In genomic region chr12:53046655-53047220, GRCh38 we compare ENCODE assay signal across 8 cellular contexts. TPM values are rescaled to one million over a fixed set of nuclear protein-coding genes. Genes with fewer than 3 reads are reported as not detected.
A peak's percentile ranks its signal among the peaks of the same experiment; 100 is the strongest.
DNase-seq lines count a peak whose midpoint lies in the region; ATAC-seq, FAIRE-seq and TF ChIP-seq lines count a peak whose summit lies in the region.

No MANE protein-coding gene starts in this region.

- H3K4me3 ChIP-seq in keratinocyte (ENCODE audit: control insufficient read depth in 2 of 3, extremely low read depth in 1 of 3, insufficient read depth in 2 of 3, low read depth in 1 of 3, low read length in 3 of 3) (peak overlapping the region; percentile 42 to 87 (median 78)), smooth muscle cell (peak overlapping the region; percentile 78)

- H3K27ac Mint-ChIP-seq in IgD-negative memory B cell, result peak overlapping the region; percentile 89 to 93 (median 89)

- no peaks in the 10 kb centered on the region for H3K9me3 ChIP-seq in keratinocyte (ENCODE audit: control insufficient read depth, low read depth, low read length)
- H3K9me3 ChIP-seq in smooth muscle cell (replicated peaks; ENCODE audit: low read depth), result no peaks in the 10 kb centered on the region

- H3K4me1 ChIP-seq in keratinocyte (ENCODE audit: control insufficient read depth, extremely low read depth, insufficient read depth, low read length) (peaks cover 34% of the 10 kb centered on the region), smooth muscle cell (ENCODE audit: low read depth) (peaks cover 43% of the 10 kb centered on the region)

- dilution Hi-C loops in keratinocyte (cut with MboI; ENCODE audit: extremely low pct_ligation_motif_present, low sequenced_read_pairs), result no loop called here

- H2AFZ ChIP-seq in keratinocyte (ENCODE audit: control insufficient read depth, low read length) (peak overlapping the region; percentile 91), smooth muscle cell (ENCODE audit: low read depth) (peak overlapping the region; percentile 55)

- H3K27me3 ChIP-seq in keratinocyte (ENCODE audit: control insufficient read depth, extremely low read depth, insufficient read depth, low read length) (no peaks in the 10 kb centered on the region), smooth muscle cell (ENCODE audit: low read depth) (no peaks in the 10 kb centered on the region)

- FAIRE-seq in keratinocyte (lab: Jason Lieb, UNC), result no peak

- H4K20me1 ChIP-seq in keratinocyte (ENCODE audit: control insufficient read depth, extremely low read depth, insufficient read depth, low read length) (peaks cover 6% of the 10 kb centered on the region), smooth muscle cell (ENCODE audit: low read depth) (no peaks in the 10 kb centered on the region)

- peaks cover 2% of the 10 kb centered on the region for H3K9me1 ChIP-seq in keratinocyte (ENCODE audit: control insufficient read depth, extremely low read depth, insufficient read depth, low read length)

- no peak for TF ChIP-seq CTCF in keratinocyte (optimal IDR thresholded peaks at IDR 0.05 in 1 of 3, IDR thresholded peaks at IDR 0.05 in 1 of 3, conservative IDR thresholded peaks at IDR 0.05 in 1 of 3; ENCODE audit: extremely low read depth in 1 of 3, insufficient read depth in 2 of 3, low read length in 3 of 3)
- TF ChIP-seq CTCF in smooth muscle cell (IDR thresholded peaks at IDR 0.05; ENCODE audit: borderline replicate concordance, insufficient read depth, poor library complexity, severe bottlenecking), result no peak

- H3K4me3 Mint-ChIP-seq in IgD-negative memory B cell, result peak overlapping the region; percentile 93 to 98 (median 95)

- H3K9ac ChIP-seq in keratinocyte (ENCODE audit: control insufficient read depth, extremely low read depth, insufficient read depth, low read length) (peak overlapping the region; percentile 81), smooth muscle cell (ENCODE audit: low read depth) (peak overlapping the region; percentile 81)

- under 1% methylated on average over 27 of the region's 44 CpGs for WGBS in smooth muscle cell (ENCODE audit: low lambda C conversion rate)

- H3K36me3 ChIP-seq in keratinocyte (ENCODE audit: control insufficient read depth in 2 of 2, extremely low read depth in 1 of 2, insufficient read depth in 2 of 2, low read length in 2 of 2) (no peaks in the 10 kb centered on the region), smooth muscle cell (ENCODE audit: low read depth) (no peaks in the 10 kb centered on the region)

- H3K4me2 ChIP-seq in keratinocyte (ENCODE audit: control insufficient read depth, extremely low read depth, insufficient read depth, low read depth, low read length) (peak overlapping the region; percentile 100), smooth muscle cell (peak overlapping the region; percentile 87)

- no peaks in the 10 kb centered on the region for H3K9me3 Mint-ChIP-seq in IgD-negative memory B cell

- H3K79me2 ChIP-seq in keratinocyte (ENCODE audit: control insufficient read depth, insufficient read depth, low read length) (no peaks in the 10 kb centered on the region), smooth muscle cell (ENCODE audit: low read depth) (peaks cover 6% of the 10 kb centered on the region)

- ATAC-seq in GM21390 (IDR thresholded peaks at IDR 0.05; ENCODE audit: unreplicated experiment), result peak; percentile 36
- no peak for ATAC-seq in HG02884 (IDR thresholded peaks at IDR 0.05; ENCODE audit: unreplicated experiment)

- H3K27ac ChIP-seq in keratinocyte (ENCODE audit: control insufficient read depth, insufficient read depth, low read length) (peak overlapping the region; percentile 66), smooth muscle cell (ENCODE audit: low read depth) (peak overlapping the region; percentile 93)

- peaks cover 0 to 3% (median 2%) of the 10 kb centered on the region in 3 donors for H3K4me1 Mint-ChIP-seq in IgD-negative memory B cell

- H3K36me3 Mint-ChIP-seq in IgD-negative memory B cell, result no peaks in the 10 kb centered on the region

- peaks cover 39% of the 10 kb centered on the region for H3F3A ChIP-seq in smooth muscle cell (ENCODE audit: low read depth)

- H3K27me3 Mint-ChIP-seq in IgD-negative memory B cell, result no peaks in the 10 kb centered on the region

- DNase-seq in CMK (ENCODE audit: low read depth) (peak; percentile 62), T-helper 1 cell (peak in 3 of 5 donors; percentile 45 to 54 (median 53)), cerebellum (ENCODE audit: low spot score) (peak; percentile 32), keratinocyte (ENCODE audit: low read depth, low spot score) (no peak), smooth muscle cell (lab: John Stamatoyannopoulos, UW; ENCODE audit: unreplicated experiment) (peak; percentile 77)

RNA-seq across cellular contexts. Expression of gene TNS2, which starts 3.1 kb away (rescaled TPM):
- not detected for polyA plus RNA-seq in IgD-negative memory B cell
- 26.7 TPM for total RNA-seq in cerebellum
- polyA plus RNA-seq in keratinocyte, result 0.72 to 1.1 TPM (median 0.80 TPM) in 3 replicates
- polyA plus RNA-seq in keratinocyte (2011; ENCODE audit: low read depth), result not detected
- polyA plus RNA-seq in keratinocyte (2011; cell fraction: cytosol; rRNA removed), result 0.63 and 1.3 TPM in 2 replicates
- polyA plus RNA-seq in keratinocyte (2011; cell fraction: nucleus; rRNA removed), result 7.0 and 12.7 TPM in 2 replicates
- polyA plus RNA-seq in keratinocyte (2012; ENCODE audit: low replicate concordance), result 0.89 and 2.3 TPM in 2 replicates
- 1.9 to 7.2 TPM (median 3.0 TPM) in 3 replicates for polyA minus RNA-seq in keratinocyte
- 6.9 TPM for polyA minus RNA-seq in keratinocyte (2011; cell fraction: cytosol; rRNA and poly(A)+ RNA removed)
- 4.9 and 5.1 TPM in 2 replicates for polyA minus RNA-seq in keratinocyte (2011; cell fraction: nucleus; rRNA and poly(A)+ RNA removed)
- 9.3 and 11.4 TPM in 2 replicates for total RNA-seq in smooth muscle cell
- polyA plus RNA-seq in smooth muscle cell, result 17.4 TPM in 2 replicates

RNA-seq across cellular contexts. Expression of gene SPRYD3, which starts 32.5 kb away (rescaled TPM):
- polyA plus RNA-seq in IgD-negative memory B cell (30.4 TPM), keratinocyte (27.5 to 34.2 TPM (median 32.4 TPM) in 3 replicates), smooth muscle cell (43.5 and 57.1 TPM in 2 replicates)
- total RNA-seq in cerebellum (16.0 TPM), smooth muscle cell (20.2 and 23.0 TPM in 2 replicates)
- polyA plus RNA-seq in keratinocyte (2011; ENCODE audit: low read depth), result 15.8 TPM
- 29.2 and 39.1 TPM in 2 replicates for polyA plus RNA-seq in keratinocyte (2011; cell fraction: cytosol; rRNA removed)
- polyA plus RNA-seq in keratinocyte (2011; cell fraction: nucleus; rRNA removed), result 43.5 and 47.9 TPM in 2 replicates
- polyA plus RNA-seq in keratinocyte (2012; ENCODE audit: low replicate concordance), result 24.7 and 33.8 TPM in 2 replicates
- polyA minus RNA-seq in keratinocyte, result 44.3 to 56.4 TPM (median 51.6 TPM) in 3 replicates
- polyA minus RNA-seq in keratinocyte (2011; cell fraction: cytosol; rRNA and poly(A)+ RNA removed), result 38.4 TPM
- polyA minus RNA-seq in keratinocyte (2011; cell fraction: nucleus; rRNA and poly(A)+ RNA removed), result 17.9 and 23.7 TPM in 2 replicates

RNA-seq across cellular contexts. Expression of gene EIF4B, which starts 40.5 kb away (rescaled TPM):
- polyA plus RNA-seq in IgD-negative memory B cell (104 TPM), keratinocyte (323 to 422 TPM (median 378 TPM) in 3 replicates), smooth muscle cell (39.9 and 47.7 TPM in 2 replicates)
- total RNA-seq in cerebellum (410 TPM), smooth muscle cell (241 and 299 TPM in 2 replicates)
- 491 TPM for polyA plus RNA-seq in keratinocyte (2011; ENCODE audit: low read depth)
- 436 and 450 TPM in 2 replicates for polyA plus RNA-seq in keratinocyte (2011; cell fraction: cytosol; rRNA removed)
- 235 and 262 TPM in 2 replicates for polyA plus RNA-seq in keratinocyte (2011; cell fraction: nucleus; rRNA removed)
- 323 and 351 TPM in 2 replicates for polyA plus RNA-seq in keratinocyte (2012; ENCODE audit: low replicate concordance)
- 427 to 700 TPM (median 612 TPM) in 3 replicates for polyA minus RNA-seq in keratinocyte
- polyA minus RNA-seq in keratinocyte (2011; cell fraction: cytosol; rRNA and poly(A)+ RNA removed), result 447 TPM
- polyA minus RNA-seq in keratinocyte (2011; cell fraction: nucleus; rRNA and poly(A)+ RNA removed), result 142 and 249 TPM in 2 replicates

RNA-seq across cellular contexts. Expression of gene IGFBP6, which starts 50.7 kb away (rescaled TPM):
- polyA plus RNA-seq in IgD-negative memory B cell, result 1.0 TPM
- 5.5 TPM for total RNA-seq in cerebellum
- 30.1 to 44.9 TPM (median 44.7 TPM) in 3 replicates for polyA plus RNA-seq in keratinocyte
- polyA plus RNA-seq in keratinocyte (2011; ENCODE audit: low read depth), result 1.5 TPM
- polyA plus RNA-seq in keratinocyte (2011; cell fraction: cytosol; rRNA removed), result 23.3 and 50.1 TPM in 2 replicates
- 20.4 and 27.0 TPM in 2 replicates for polyA plus RNA-seq in keratinocyte (2011; cell fraction: nucleus; rRNA removed)
- 3.5 and 57.4 TPM in 2 replicates for polyA plus RNA-seq in keratinocyte (2012; ENCODE audit: low replicate concordance)
- 20.2 to 50.6 TPM (median 35.2 TPM) in 3 replicates for polyA minus RNA-seq in keratinocyte
- polyA minus RNA-seq in keratinocyte (2011; cell fraction: cytosol; rRNA and poly(A)+ RNA removed), result 48.5 TPM
- 7.1 and 7.3 TPM in 2 replicates for polyA minus RNA-seq in keratinocyte (2011; cell fraction: nucleus; rRNA and poly(A)+ RNA removed)
- 22.6 and 22.7 TPM in 2 replicates for total RNA-seq in smooth muscle cell
- 94.4 and 102 TPM in 2 replicates for polyA plus RNA-seq in smooth muscle cell

RNA-seq across cellular contexts. Expression of gene SOAT2, which starts 56.5 kb away (rescaled TPM):
- polyA plus RNA-seq in IgD-negative memory B cell (not detected), keratinocyte (0.08 TPM in 1 of 3 replicates, not detected in the others), smooth muscle cell (not detected in 2 replicates)
- total RNA-seq in cerebellum (0.27 TPM), smooth muscle cell (not detected in 2 replicates)
- polyA plus RNA-seq in keratinocyte (2011; ENCODE audit: low read depth), result not detected
- 0.05 TPM in 1 of 2 replicates, not detected in the other for polyA plus RNA-seq in keratinocyte (2011; cell fraction: cytosol; rRNA removed)
- 0.07 TPM in 1 of 2 replicates, not detected in the other for polyA plus RNA-seq in keratinocyte (2011; cell fraction: nucleus; rRNA removed)
- polyA plus RNA-seq in keratinocyte (2012; ENCODE audit: low replicate concordance), result 0.10 TPM in 1 of 2 replicates, not detected in the other
- 0.16 TPM in 1 of 3 replicates, not detected in the others for polyA minus RNA-seq in keratinocyte
- polyA minus RNA-seq in keratinocyte (2011; cell fraction: cytosol; rRNA and poly(A)+ RNA removed), result not detected
- polyA minus RNA-seq in keratinocyte (2011; cell fraction: nucleus; rRNA and poly(A)+ RNA removed), result not detected in 2 replicates
